In the genomic region with DNA sequence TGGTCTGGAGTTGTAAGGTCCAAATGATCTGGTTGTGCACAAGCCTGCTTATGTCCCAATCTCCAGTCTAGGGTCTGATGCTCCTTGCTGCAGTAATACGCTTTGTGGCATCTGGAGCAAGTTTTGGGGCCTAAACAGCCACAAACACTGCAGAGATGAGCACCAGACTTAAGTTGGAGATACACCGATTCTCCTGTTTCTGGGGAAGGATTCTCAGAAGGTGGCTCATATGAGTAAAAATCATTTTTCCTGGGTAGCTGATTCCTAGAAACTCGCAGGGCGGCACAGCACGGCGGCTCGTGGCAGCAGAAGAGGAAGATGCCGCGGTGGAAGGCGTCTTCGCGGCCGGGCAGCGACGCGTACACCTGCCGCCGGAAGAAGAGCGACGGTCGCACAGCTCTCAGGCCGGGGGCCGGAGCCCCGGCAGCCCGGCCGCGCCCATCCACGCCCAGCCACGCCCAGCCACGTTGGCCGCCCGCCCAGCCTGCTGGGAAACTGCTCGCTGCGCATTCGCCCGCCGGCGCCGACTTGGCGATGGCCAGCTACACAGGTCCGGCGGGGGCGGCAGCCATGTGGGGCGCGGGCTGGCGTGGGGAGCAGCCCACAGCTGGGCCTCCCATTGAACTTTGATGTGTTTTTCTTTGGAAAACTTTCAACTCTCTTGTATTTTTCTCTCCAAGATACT, we compare ENCODE assay signal across 8 cellular contexts.
DNase-seq lines count a peak whose midpoint lies in the region; ATAC-seq, FAIRE-seq and TF ChIP-seq lines count a peak whose summit lies in the region.

No MANE protein-coding gene starts in this region.

- H3K9me3 ChIP-seq in K562 (replicated peaks; ENCODE audit: control insufficient read depth, insufficient read depth, low read depth, low read length) (no peaks in the 10 kb centered on the region), SJCRH30 (replicated peaks) (no peaks in the 10 kb centered on the region)

- H3K36me3 ChIP-seq in K562 (ENCODE audit: control insufficient read depth, insufficient read depth, low read length) (no peaks in the 10 kb centered on the region), SJCRH30 (no peaks in the 10 kb centered on the region)

- TF ChIP-seq CTCF in K562 (IDR thresholded peaks at IDR 0.05 in 2 of 3, conservative IDR thresholded peaks at IDR 0.05 in 1 of 3; ENCODE audit: insufficient read depth in 2 of 3, low read depth in 1 of 3, low read length in 3 of 3) = no peak

- under 1% methylated on average over 42 of the region's 46 CpGs for WGBS in K562 (ENCODE audit: insufficient coverage, low coverage, missing lambda C conversion rate)

- peak overlapping the region; percentile 72 to 75 for H3K9ac ChIP-seq in K562 (ENCODE audit: insufficient read depth in 1 of 2, low read depth in 2 of 2, low read length in 2 of 2)

- intact Hi-C loops in K562 (cut with micrococcal nuclease) = no loop called here

- in situ Hi-C loops in K562 (cut with MboI) = no loop called here

- H2AFZ ChIP-seq in K562 (ENCODE audit: low read depth, low read length) = peak overlapping the region; percentile 82

- TF ChIP-seq EP300 in K562 (IDR thresholded peaks at IDR 0.05; ENCODE audit: low read length) = no peak

- peaks cover 8 to 11% of the 10 kb centered on the region in 2 experiments; a peak in 4 of 5 replicates for H3K27me3 ChIP-seq in K562 (ENCODE audit: control insufficient read depth in 2 of 2, insufficient read depth in 2 of 2, low read length in 2 of 2)
- no peaks in the 10 kb centered on the region for H3K27me3 ChIP-seq in SJCRH30

- TSS peak; percentile 75 for BruUV-seq in K562 (replicated peaks; lab: Mats Ljungman, UMichigan)

- H3K4me3 ChIP-seq in K562 = peak overlapping the region; percentile 60
- H3K4me3 ChIP-seq in SJCRH30 = no peak overlapping the region

- peak; percentile 82 for TF ChIP-seq POLR2A in K562 (conservative IDR thresholded peaks at IDR 0.05)

- H4K20me1 ChIP-seq in K562 (replicated peaks; ENCODE audit: control insufficient read depth, insufficient read depth, low read length) = no peaks in the 10 kb centered on the region

- H3K9me1 ChIP-seq in K562 (ENCODE audit: control insufficient read depth, insufficient read depth, low read length) = no peaks in the 10 kb centered on the region

- peaks cover 12 to 13% of the 10 kb centered on the region in 2 experiments; a peak in 4 of 5 replicates for H3K4me1 ChIP-seq in K562 (replicated peaks in 1 of 2; ENCODE audit: control insufficient read depth in 2 of 2, insufficient read depth in 2 of 2, low read length in 2 of 2)
- no peaks in the 10 kb centered on the region for H3K4me1 ChIP-seq in SJCRH30

- CTCF ChIA-PET in K562 (lab: Yijun Ruan, JAX; ENCODE audit: low intra/inter-chr PET ratio) = interaction anchor here (0.6 kb wide), 1 partner anchor 12 kb away, joined by 3 read pairs; no protein-coding TSS in a partner anchor

- DNase-seq in DMS153 (lab: John Stamatoyannopoulos, UW) = peak; percentile 34
- DNase-seq in GM19240 (ENCODE audit: insufficient read length, low spot score) = peak; percentile 65
- DNase-seq in NOMO-1 treated with dmso at 0.1 percent for 144 hours (lab: John Stamatoyannopoulos, UW; ENCODE audit: unreplicated experiment) = peak; percentile 91
- DNase-seq in K562 (ENCODE audit: extremely low read depth in 1 of 4, low spot score in 3 of 4) = peak; percentile 90 to 94 (median 93)
- peak; percentile 72 for DNase-seq in left kidney (ENCODE audit: low read depth, low spot score)
- peak; percentile 56 to 61 for DNase-seq in stimulated activated CD8-positive, alpha-beta memory T cell treated with anti-CD3 and anti-CD28 coated beads, Interleukin-7, amount 100 ng/mL, for 48 hours (ENCODE audit: extremely low read depth in 1 of 2, low read depth in 1 of 2)
- no peak for DNase-seq in SJCRH30

- peak; percentile 81 for FAIRE-seq in K562 (lab: Jason Lieb, UNC)

- peaks cover 21% of the 10 kb centered on the region for H3K79me2 ChIP-seq in K562 (ENCODE audit: control insufficient read depth, insufficient read depth, low read length)

- H3K27ac ChIP-seq in K562 (ENCODE audit: extremely low read depth, low read depth, low read length) = peak overlapping the region; percentile 65
- no peak overlapping the region for H3K27ac ChIP-seq in SJCRH30

- H3K4me2 ChIP-seq in K562 (ENCODE audit: insufficient read depth, low read length) = peak overlapping the region; percentile 92

- ATAC-seq in HG03196 (IDR thresholded peaks at IDR 0.05; ENCODE audit: unreplicated experiment) = peak; percentile 87
- ATAC-seq in K562 = peak; percentile 99

- POLR2A ChIA-PET in K562 (lab: Yijun Ruan, JAX) = interaction anchor here (0.7 to 1.0 kb wide), 3 partner anchors 10 to 452 kb away, joined by 3 to 5 read pairs (median 3); no protein-coding TSS in a partner anchor

- no peak for TF ChIP-seq RAD21 in K562 (CRISPR knock-in tag; conservative IDR thresholded peaks at IDR 0.05 in 1 of 2, IDR thresholded peaks at IDR 0.05 in 1 of 2)

TF ChIP-seq in K562, 482 proteins besides CTCF, POLR2A, EP300 and RAD21 (continues in another document):
- TF ChIP-seq NR4A1 (CRISPR knock-in tag; IDR thresholded peaks at IDR 0.05) (0 out of 2 replicates have a peak, but pooled peaks have one; percentile 13), NR4A1 (tag; IDR thresholded peaks at IDR 0.05) (no peak), EGR1 (conservative IDR thresholded peaks at IDR 0.05) (peak; percentile 95), KDM2B (CRISPR knock-in tag; IDR thresholded peaks at IDR 0.05) (no peak), FUS (optimal IDR thresholded peaks at IDR 0.05; ENCODE audit: low read depth, low read length) (no peak), FOXK2 (conservative IDR thresholded peaks at IDR 0.05 in 1 of 2, IDR thresholded peaks at IDR 0.05 in 1 of 2; ENCODE audit: low read depth in 2 of 2) (peak in 1 of 2 experiments; percentile 27; a peak in 1 of 4 replicates), MEF2D (tag; conservative IDR thresholded peaks at IDR 0.05; ENCODE audit: low read depth) (no peak), FIP1L1 (IDR thresholded peaks at IDR 0.05; ENCODE audit: low read depth, low read length, poor library complexity, severe bottlenecking) (no peak), DPF2 (IDR thresholded peaks at IDR 0.05) (0 out of 2 replicates have a peak, but pooled peaks have one; percentile 25), TEAD4 (IDR thresholded peaks at IDR 0.05; ENCODE audit: low read length) (peak; percentile 5; the same call in 1 of the 2 replicates), TEAD4 (CRISPR knock-in tag; IDR thresholded peaks at IDR 0.05; ENCODE audit: borderline replicate concordance) (no peak), ZNF143 (CRISPR knock-in tag; IDR thresholded peaks at IDR 0.05) (peak; percentile 62), NR2C2 (CRISPR knock-in tag; IDR thresholded peaks at IDR 0.05) (no peak), NR2C2 (tag; IDR thresholded peaks at IDR 0.05) (peak; percentile 36; the same call in 1 of the 2 replicates), ETV1 (tag; conservative IDR thresholded peaks at IDR 0.05; ENCODE audit: low read depth) (0 out of 2 replicates have a peak, but pooled peaks have one; percentile 14), SOX6 (IDR thresholded peaks at IDR 0.05) (peak; percentile 66; the same call in 1 of the 2 replicates), PHF20 (IDR thresholded peaks at IDR 0.05; ENCODE audit: partially characterized antibody) (peak; percentile 85), GABPB1 (CRISPR knock-in tag; IDR thresholded peaks at IDR 0.05) (peak; percentile 81), PHF8 (IDR thresholded peaks at IDR 0.05; ENCODE audit: borderline replicate concordance, low read length) (peak; percentile 74; the same call in 1 of the 2 replicates)
- TF ChIP-seq, protein P1, sequence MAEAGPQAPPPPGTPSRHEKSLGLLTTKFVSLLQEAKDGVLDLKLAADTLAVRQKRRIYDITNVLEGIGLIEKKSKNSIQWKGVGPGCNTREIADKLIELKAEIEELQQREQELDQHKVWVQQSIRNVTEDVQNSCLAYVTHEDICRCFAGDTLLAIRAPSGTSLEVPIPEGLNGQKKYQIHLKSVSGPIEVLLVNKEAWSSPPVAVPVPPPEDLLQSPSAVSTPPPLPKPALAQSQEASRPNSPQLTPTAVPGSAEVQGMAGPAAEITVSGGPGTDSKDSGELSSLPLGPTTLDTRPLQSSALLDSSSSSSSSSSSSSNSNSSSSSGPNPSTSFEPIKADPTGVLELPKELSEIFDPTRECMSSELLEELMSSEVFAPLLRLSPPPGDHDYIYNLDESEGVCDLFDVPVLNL (CRISPR knock-in tag; IDR thresholded peaks at IDR 0.05; ENCODE audit: low read depth) = no peak
- TF ChIP-seq, protein P2, sequence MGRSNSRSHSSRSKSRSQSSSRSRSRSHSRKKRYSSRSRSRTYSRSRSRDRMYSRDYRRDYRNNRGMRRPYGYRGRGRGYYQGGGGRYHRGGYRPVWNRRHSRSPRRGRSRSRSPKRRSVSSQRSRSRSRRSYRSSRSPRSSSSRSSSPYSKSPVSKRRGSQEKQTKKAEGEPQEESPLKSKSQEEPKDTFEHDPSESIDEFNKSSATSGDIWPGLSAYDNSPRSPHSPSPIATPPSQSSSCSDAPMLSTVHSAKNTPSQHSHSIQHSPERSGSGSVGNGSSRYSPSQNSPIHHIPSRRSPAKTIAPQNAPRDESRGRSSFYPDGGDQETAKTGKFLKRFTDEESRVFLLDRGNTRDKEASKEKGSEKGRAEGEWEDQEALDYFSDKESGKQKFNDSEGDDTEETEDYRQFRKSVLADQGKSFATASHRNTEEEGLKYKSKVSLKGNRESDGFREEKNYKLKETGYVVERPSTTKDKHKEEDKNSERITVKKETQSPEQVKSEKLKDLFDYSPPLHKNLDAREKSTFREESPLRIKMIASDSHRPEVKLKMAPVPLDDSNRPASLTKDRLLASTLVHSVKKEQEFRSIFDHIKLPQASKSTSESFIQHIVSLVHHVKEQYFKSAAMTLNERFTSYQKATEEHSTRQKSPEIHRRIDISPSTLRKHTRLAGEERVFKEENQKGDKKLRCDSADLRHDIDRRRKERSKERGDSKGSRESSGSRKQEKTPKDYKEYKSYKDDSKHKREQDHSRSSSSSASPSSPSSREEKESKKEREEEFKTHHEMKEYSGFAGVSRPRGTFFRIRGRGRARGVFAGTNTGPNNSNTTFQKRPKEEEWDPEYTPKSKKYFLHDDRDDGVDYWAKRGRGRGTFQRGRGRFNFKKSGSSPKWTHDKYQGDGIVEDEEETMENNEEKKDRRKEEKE (IDR thresholded peaks at IDR 0.05; ENCODE audit: borderline replicate concordance in 1 of 2, control insufficient read depth in 1 of 2, low read depth in 2 of 2, low read length in 1 of 2) = 0 out of 4 replicates have a peak, but pooled peaks of 1 of the 2 experiments have one; percentile 36

Comparison
In these comparisons a context has a peak if more than half of its experiments do, and no peak if none do; other contexts are left out.
1. DNase-seq: peak in DMS153 (single experiment), GM19240 (single experiment), NOMO-1 treated with dmso at 0.1 percent for 144 hours (single experiment), K562 (4 of 4), left kidney (single experiment) and stimulated activated CD8-positive, alpha-beta memory T cell treated with anti-CD3 and anti-CD28 coated beads, Interleukin-7, amount 100 ng/mL, for 48 hours (2 of 2); none in SJCRH30 (0 of 2).